In the genomic region with DNA sequence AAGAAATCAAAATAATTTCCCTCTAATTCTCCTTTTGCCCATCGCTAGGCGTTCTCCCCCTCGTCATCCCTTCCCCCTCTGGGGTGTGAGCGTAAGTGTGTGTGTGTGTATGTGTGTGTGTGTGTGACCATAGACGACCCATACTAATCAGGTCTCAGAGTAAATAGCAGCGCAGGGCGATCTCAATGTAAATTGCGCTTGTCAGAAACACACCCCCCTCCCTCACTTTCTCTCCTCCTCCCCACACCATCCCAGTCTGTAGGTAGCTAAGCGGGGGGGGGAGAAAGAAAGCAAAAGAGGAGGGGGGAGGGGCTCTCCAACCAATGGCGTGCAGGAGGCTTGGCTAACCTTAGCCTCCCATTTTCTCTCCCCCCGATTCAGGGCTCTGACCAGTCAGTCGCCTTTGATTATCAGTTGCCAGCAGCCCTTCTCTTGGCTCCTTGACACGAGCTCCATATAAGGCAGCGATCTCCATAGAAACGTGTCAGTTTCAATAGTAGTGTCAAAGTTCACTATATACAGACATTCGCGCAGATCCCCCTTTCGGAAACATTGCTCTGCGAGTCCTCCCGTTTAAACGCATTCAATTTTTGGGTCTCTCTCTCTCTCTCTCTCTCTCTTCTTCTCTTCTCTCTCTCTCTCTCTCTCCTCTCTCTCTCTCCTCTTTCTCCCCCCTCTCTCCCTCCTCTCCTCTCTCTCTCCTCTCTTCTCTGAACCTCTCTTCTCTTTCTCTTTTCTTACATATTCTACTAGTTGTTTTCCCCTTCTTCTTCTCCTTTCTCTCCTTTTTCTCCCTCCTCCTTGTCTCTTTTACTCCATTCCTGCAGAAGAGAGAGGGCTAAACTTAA, we compare ENCODE assay signal across 1 cellular context.
A peak's percentile ranks its signal among the peaks of the same experiment; 100 is the strongest.
TF ChIP-seq lines count a peak whose summit lies in the region.

A gene (plus strand): TSS at position 546 of the 848 bp plus-strand sequence. CDS start 1,802 bp downstream, outside the sequence.

TF ChIP-seq in SK-N-SH, 30 proteins besides CTCF, POLR2A, EP300 and RAD21 (continued from another document):
- TF ChIP-seq NFIC (IDR thresholded peaks at IDR 0.05; ENCODE audit: borderline replicate concordance) (peak; percentile 48), ELF1 (IDR thresholded peaks at IDR 0.05) (no peak), TCF12 (IDR thresholded peaks at IDR 0.05) (peak; percentile 68), YY1 (IDR thresholded peaks at IDR 0.05; ENCODE audit: low read depth) (no peak), SMC3 (IDR thresholded peaks at IDR 0.05; ENCODE audit: low read depth, low read length) (0 out of 2 replicates have a peak, but pooled peaks have one; percentile 19), MEF2A (IDR thresholded peaks at IDR 0.05; ENCODE audit: borderline replicate concordance, low read depth) (no peak), FOXM1 (IDR thresholded peaks at IDR 0.05; ENCODE audit: low read depth) (0 out of 2 replicates have a peak, but pooled peaks have one; percentile 21), RXRA (IDR thresholded peaks at IDR 0.05; ENCODE audit: borderline replicate concordance, low read depth) (no peak), NRF1 (IDR thresholded peaks at IDR 0.05; ENCODE audit: low read depth, low read length) (no peak), JUND (IDR thresholded peaks at IDR 0.05) (no peak), RFX5 (IDR thresholded peaks at IDR 0.05; ENCODE audit: low read length) (peak; percentile 57), EZH2phosphoT487 (IDR thresholded peaks at IDR 0.05; ENCODE audit: borderline replicate concordance, low read depth) (no peak), TAF1 (IDR thresholded peaks at IDR 0.05; ENCODE audit: borderline replicate concordance, low read depth, low read length) (peak; percentile 38), RCOR1 (IDR thresholded peaks at IDR 0.05; ENCODE audit: low read length) (peak; percentile 60; the same call in 1 of the 2 replicates), MXI1 (IDR thresholded peaks at IDR 0.05; ENCODE audit: low read depth, low read length) (peak; percentile 72; the same call in 1 of the 2 replicates), SIN3A (IDR thresholded peaks at IDR 0.05; ENCODE audit: borderline replicate concordance, low read depth, low read length) (peak; percentile 54), GATA2 (CRISPR knock-in tag; IDR thresholded peaks at IDR 0.05) (peak; percentile 62; the same call in 1 of the 2 replicates)
- TF ChIP-seq, protein P1, sequence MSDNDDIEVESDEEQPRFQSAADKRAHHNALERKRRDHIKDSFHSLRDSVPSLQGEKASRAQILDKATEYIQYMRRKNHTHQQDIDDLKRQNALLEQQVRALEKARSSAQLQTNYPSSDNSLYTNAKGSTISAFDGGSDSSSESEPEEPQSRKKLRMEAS (IDR thresholded peaks at IDR 0.05; ENCODE audit: low read depth) = peak; percentile 22; the same call in 1 of the 2 replicates
- TF ChIP-seq, protein P2, sequence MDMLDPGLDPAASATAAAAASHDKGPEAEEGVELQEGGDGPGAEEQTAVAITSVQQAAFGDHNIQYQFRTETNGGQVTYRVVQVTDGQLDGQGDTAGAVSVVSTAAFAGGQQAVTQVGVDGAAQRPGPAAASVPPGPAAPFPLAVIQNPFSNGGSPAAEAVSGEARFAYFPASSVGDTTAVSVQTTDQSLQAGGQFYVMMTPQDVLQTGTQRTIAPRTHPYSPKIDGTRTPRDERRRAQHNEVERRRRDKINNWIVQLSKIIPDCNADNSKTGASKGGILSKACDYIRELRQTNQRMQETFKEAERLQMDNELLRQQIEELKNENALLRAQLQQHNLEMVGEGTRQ (IDR thresholded peaks at IDR 0.05; ENCODE audit: borderline replicate concordance, low read depth, low read length) = no peak
- TF ChIP-seq, protein P3, sequence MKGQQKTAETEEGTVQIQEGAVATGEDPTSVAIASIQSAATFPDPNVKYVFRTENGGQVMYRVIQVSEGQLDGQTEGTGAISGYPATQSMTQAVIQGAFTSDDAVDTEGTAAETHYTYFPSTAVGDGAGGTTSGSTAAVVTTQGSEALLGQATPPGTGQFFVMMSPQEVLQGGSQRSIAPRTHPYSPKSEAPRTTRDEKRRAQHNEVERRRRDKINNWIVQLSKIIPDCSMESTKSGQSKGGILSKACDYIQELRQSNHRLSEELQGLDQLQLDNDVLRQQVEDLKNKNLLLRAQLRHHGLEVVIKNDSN (IDR thresholded peaks at IDR 0.05; ENCODE audit: borderline replicate concordance, low read depth) = no peak
- TF ChIP-seq, protein P4, sequence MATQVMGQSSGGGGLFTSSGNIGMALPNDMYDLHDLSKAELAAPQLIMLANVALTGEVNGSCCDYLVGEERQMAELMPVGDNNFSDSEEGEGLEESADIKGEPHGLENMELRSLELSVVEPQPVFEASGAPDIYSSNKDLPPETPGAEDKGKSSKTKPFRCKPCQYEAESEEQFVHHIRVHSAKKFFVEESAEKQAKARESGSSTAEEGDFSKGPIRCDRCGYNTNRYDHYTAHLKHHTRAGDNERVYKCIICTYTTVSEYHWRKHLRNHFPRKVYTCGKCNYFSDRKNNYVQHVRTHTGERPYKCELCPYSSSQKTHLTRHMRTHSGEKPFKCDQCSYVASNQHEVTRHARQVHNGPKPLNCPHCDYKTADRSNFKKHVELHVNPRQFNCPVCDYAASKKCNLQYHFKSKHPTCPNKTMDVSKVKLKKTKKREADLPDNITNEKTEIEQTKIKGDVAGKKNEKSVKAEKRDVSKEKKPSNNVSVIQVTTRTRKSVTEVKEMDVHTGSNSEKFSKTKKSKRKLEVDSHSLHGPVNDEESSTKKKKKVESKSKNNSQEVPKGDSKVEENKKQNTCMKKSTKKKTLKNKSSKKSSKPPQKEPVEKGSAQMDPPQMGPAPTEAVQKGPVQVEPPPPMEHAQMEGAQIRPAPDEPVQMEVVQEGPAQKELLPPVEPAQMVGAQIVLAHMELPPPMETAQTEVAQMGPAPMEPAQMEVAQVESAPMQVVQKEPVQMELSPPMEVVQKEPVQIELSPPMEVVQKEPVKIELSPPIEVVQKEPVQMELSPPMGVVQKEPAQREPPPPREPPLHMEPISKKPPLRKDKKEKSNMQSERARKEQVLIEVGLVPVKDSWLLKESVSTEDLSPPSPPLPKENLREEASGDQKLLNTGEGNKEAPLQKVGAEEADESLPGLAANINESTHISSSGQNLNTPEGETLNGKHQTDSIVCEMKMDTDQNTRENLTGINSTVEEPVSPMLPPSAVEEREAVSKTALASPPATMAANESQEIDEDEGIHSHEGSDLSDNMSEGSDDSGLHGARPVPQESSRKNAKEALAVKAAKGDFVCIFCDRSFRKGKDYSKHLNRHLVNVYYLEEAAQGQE (IDR thresholded peaks at IDR 0.05; ENCODE audit: low read depth, low read length) = no peak
- TF ChIP-seq, protein P5, sequence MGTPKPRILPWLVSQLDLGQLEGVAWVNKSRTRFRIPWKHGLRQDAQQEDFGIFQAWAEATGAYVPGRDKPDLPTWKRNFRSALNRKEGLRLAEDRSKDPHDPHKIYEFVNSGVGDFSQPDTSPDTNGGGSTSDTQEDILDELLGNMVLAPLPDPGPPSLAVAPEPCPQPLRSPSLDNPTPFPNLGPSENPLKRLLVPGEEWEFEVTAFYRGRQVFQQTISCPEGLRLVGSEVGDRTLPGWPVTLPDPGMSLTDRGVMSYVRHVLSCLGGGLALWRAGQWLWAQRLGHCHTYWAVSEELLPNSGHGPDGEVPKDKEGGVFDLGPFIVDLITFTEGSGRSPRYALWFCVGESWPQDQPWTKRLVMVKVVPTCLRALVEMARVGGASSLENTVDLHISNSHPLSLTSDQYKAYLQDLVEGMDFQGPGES (IDR thresholded peaks at IDR 0.05; ENCODE audit: low read depth, low read length) = no peak
- TF ChIP-seq, protein P6, sequence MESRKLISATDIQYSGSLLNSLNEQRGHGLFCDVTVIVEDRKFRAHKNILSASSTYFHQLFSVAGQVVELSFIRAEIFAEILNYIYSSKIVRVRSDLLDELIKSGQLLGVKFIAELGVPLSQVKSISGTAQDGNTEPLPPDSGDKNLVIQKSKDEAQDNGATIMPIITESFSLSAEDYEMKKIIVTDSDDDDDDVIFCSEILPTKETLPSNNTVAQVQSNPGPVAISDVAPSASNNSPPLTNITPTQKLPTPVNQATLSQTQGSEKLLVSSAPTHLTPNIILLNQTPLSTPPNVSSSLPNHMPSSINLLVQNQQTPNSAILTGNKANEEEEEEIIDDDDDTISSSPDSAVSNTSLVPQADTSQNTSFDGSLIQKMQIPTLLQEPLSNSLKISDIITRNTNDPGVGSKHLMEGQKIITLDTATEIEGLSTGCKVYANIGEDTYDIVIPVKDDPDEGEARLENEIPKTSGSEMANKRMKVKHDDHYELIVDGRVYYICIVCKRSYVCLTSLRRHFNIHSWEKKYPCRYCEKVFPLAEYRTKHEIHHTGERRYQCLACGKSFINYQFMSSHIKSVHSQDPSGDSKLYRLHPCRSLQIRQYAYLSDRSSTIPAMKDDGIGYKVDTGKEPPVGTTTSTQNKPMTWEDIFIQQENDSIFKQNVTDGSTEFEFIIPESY (IDR thresholded peaks at IDR 0.05; ENCODE audit: borderline replicate concordance, low read depth) = no peak
